9 cellular contexts compared by ENCODE assay signal in the genomic region with DNA sequence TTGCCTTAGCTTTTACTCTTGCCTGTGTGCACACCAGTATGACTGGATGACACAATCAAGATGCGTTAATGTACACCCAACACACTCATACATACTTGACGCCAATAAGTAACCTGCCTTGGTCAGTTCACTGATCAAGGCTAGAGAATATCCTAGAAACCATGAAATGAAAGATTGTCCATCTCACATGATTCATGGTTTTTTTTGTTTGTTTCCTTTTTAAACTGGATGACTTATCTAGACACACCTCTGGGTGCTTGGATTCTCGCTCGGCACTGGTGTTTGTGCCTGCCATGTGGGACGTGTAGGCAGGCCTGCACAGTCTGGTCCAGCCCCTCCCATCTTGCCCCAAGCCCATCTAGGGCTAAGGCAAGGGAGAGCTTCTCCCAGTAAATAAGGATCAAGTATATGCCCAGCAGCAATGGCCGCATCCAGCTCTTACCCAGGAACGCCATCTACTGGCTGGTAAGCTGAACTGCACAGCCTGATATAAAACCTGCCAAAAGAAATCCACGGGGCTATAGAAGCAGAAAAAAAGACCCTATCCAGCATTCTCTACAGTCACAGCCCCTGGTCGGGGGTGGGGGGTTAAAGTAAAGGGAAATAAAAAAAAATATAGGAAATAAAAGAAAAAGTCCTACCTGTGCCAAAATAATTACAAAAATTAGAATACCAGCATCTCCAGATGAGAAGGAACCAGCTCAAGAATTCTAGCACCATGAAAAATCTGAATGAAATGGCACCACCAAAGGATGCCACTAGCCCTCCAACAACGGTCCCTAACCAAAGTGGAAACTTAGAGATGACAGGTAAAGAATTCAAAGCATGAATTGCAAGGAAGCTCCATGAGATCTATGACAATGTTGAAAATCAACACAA.
DNase-seq lines count a peak whose midpoint lies in the region; ATAC-seq and TF ChIP-seq lines count a peak whose summit lies in the region.
"Had no signal": no experiment of that assay in that cellular context is flagged by ENCODE, and none has a peak within 500 bp of the region (broad histone marks: within the 10 kb centered on the region; RNA-seq: fewer than 3 reads in every experiment).

No MANE protein-coding gene starts in this region.

- H3K36me3 ChIP-seq in MM.1S (replicated peaks; ENCODE audit: insufficient read depth, low read length), result no peaks in the 10 kb centered on the region
- H3K36me3 ChIP-seq in SU-DHL-6 (ENCODE audit: low read length), result no peaks in the 10 kb centered on the region
- no peaks in the 10 kb centered on the region for H3K36me3 ChIP-seq in esophagus muscularis mucosa
- no peaks in the 10 kb centered on the region for H3K36me3 ChIP-seq in trophoblast cell (ENCODE audit: control insufficient read depth in 1 of 2, insufficient read depth in 2 of 2, low read length in 2 of 2)
- H3K36me3 ChIP-seq: BLaER1 had no signal

- H3K9ac ChIP-seq in MM.1S (ENCODE audit: low read length) (no peak overlapping the region), SU-DHL-6 (ENCODE audit: low read length) (no peak overlapping the region), trophoblast cell (ENCODE audit: low read length) (no peak overlapping the region)
- H3K9ac ChIP-seq: BLaER1 had no signal

- no peak overlapping the region for H2BK120ac ChIP-seq in trophoblast cell (ENCODE audit: insufficient read depth, low read length, poor library complexity)

- H3K4me1 ChIP-seq in MM.1S (ENCODE audit: low read length) (no peaks in the 10 kb centered on the region), esophagus muscularis mucosa (no peaks in the 10 kb centered on the region), trophoblast cell (ENCODE audit: control insufficient read depth in 1 of 2, insufficient read depth in 2 of 2, low read length in 2 of 2) (no peaks in the 10 kb centered on the region)

- intact Hi-C loops in esophagus muscularis mucosa (cut with DNase I), result no loop called here

- no peaks in the 10 kb centered on the region for H3K79me1 ChIP-seq in trophoblast cell (ENCODE audit: low read length)

- no peak for TF ChIP-seq POLR2A in esophagus muscularis mucosa (IDR thresholded peaks at IDR 0.05; ENCODE audit: low read depth)

- H4K8ac ChIP-seq in trophoblast cell (ENCODE audit: low read depth, low read length), result no peak overlapping the region

- H2BK12ac ChIP-seq in trophoblast cell (ENCODE audit: low read length), result no peak overlapping the region

- peak; percentile 93 for ATAC-seq in GM21526 (IDR thresholded peaks at IDR 0.05; ENCODE audit: low FRiP score, unreplicated experiment)
- ATAC-seq in GM21825 (IDR thresholded peaks at IDR 0.05; ENCODE audit: unreplicated experiment), result no peak

- no peak for TF ChIP-seq EP300 in esophagus muscularis mucosa (IDR thresholded peaks at IDR 0.05)

- H3K4ac ChIP-seq in trophoblast cell (ENCODE audit: low read depth, low read length), result no peak overlapping the region

- H2AFZ ChIP-seq in MM.1S (ENCODE audit: low read length) (no peak overlapping the region), SU-DHL-6 (ENCODE audit: low read depth, low read length, severe bottlenecking) (no peak overlapping the region), trophoblast cell (ENCODE audit: insufficient read depth, low read length, poor library complexity) (no peak overlapping the region)

- H3K27me3 ChIP-seq in MM.1S (replicated peaks; ENCODE audit: insufficient read depth, low read length) (no peaks in the 10 kb centered on the region), SU-DHL-6 (ENCODE audit: low read length) (no peaks in the 10 kb centered on the region), esophagus muscularis mucosa (peaks cover 0 to 11% (median 0%) of the 10 kb centered on the region in 4 donors), trophoblast cell (ENCODE audit: insufficient read depth, low read length) (no peaks in the 10 kb centered on the region)
- H3K27me3 ChIP-seq: BLaER1 had no signal

- peak in 2 of 3 experiments; percentile 37 to 48 for DNase-seq in NCI-H1417 (lab: John Stamatoyannopoulos, UW)
- DNase-seq in NCI-H1417 treated with DMSO at 0.1 percent for 48 hours (lab: John Stamatoyannopoulos, UW), result no peak
- peak; percentile 36 for DNase-seq in MM.1S
- no peak for DNase-seq in esophagus muscularis mucosa (ENCODE audit: extremely low spot score)
- peak; percentile 26 to 78 for DNase-seq in trophoblast cell

- no peaks in the 10 kb centered on the region for H3K9me3 ChIP-seq in MM.1S (replicated peaks; ENCODE audit: insufficient read depth, low read length)
- H3K9me3 ChIP-seq in SU-DHL-6 (ENCODE audit: insufficient read depth, low read length), result no peaks in the 10 kb centered on the region
- H3K9me3 ChIP-seq in esophagus muscularis mucosa, result peaks cover 0 to 8% (median 4%) of the 10 kb centered on the region in 4 donors
- no peaks in the 10 kb centered on the region for H3K9me3 ChIP-seq in trophoblast cell (ENCODE audit: insufficient read depth, low read depth, low read length)

- H4K12ac ChIP-seq in trophoblast cell (ENCODE audit: low read depth, low read length), result no peak overlapping the region

- H3K18ac ChIP-seq in trophoblast cell (ENCODE audit: low read length), result no peak overlapping the region

- no peak overlapping the region for H2AK5ac ChIP-seq in trophoblast cell (ENCODE audit: low read length)

- no peak overlapping the region for H3K4me3 ChIP-seq in MM.1S (ENCODE audit: low read length)
- no peak overlapping the region for H3K4me3 ChIP-seq in SU-DHL-6 (ENCODE audit: insufficient read depth, low read length, poor library complexity, severe bottlenecking)
- H3K4me3 ChIP-seq in esophagus muscularis mucosa, result no peak overlapping the region
- no peak overlapping the region for H3K4me3 ChIP-seq in trophoblast cell (ENCODE audit: low read depth, low read length)
- H3K4me3 ChIP-seq: BLaER1 had no signal

- H3F3A ChIP-seq in MM.1S (ENCODE audit: insufficient read depth, low read length) (no peaks in the 10 kb centered on the region), SU-DHL-6 (ENCODE audit: insufficient read depth) (no peaks in the 10 kb centered on the region)

- H3K4me2 ChIP-seq in MM.1S (ENCODE audit: low read depth, low read length), result no peak overlapping the region
- no peak overlapping the region for H3K4me2 ChIP-seq in SU-DHL-6 (ENCODE audit: low read depth, low read length, poor library complexity, severe bottlenecking)
- H3K4me2 ChIP-seq in trophoblast cell (ENCODE audit: low read length), result no peak overlapping the region
- H3K4me2 ChIP-seq: BLaER1 had no signal

- WGBS in esophagus muscularis mucosa, result 47% methylated on average over 10 of the region's 10 CpGs
- WGBS in trophoblast cell (ENCODE audit: extremely low coverage, insufficient coverage, insufficient read length), result no CpG with 5 or more reads among the region's 10 CpGs

- H3K14ac ChIP-seq in trophoblast cell (ENCODE audit: low read length), result no peak overlapping the region

- no peak overlapping the region for H3K23ac ChIP-seq in trophoblast cell (ENCODE audit: low read length)

- H2BK5ac ChIP-seq in trophoblast cell (ENCODE audit: low read depth, low read length, poor library complexity), result no peak overlapping the region

- peak; percentile 93 for TF ChIP-seq CTCF in MM.1S (IDR thresholded peaks at IDR 0.05; ENCODE audit: low read length)
- TF ChIP-seq CTCF in SU-DHL-6 (IDR thresholded peaks at IDR 0.05; ENCODE audit: insufficient read depth, low read length, poor library complexity, severe bottlenecking), result peak; percentile 95
- TF ChIP-seq CTCF in esophagus muscularis mucosa (IDR thresholded peaks at IDR 0.05), result peak; percentile 36 to 66 (median 41)

- no peak overlapping the region for H3K27ac ChIP-seq in MM.1S (ENCODE audit: low read length)
- H3K27ac ChIP-seq in SU-DHL-6 (ENCODE audit: low read depth, low read length), result no peak overlapping the region
- no peak overlapping the region for H3K27ac ChIP-seq in esophagus muscularis mucosa (replicated peaks in 1 of 4)
- H3K27ac ChIP-seq in trophoblast cell (ENCODE audit: low read depth, low read length), result no peak overlapping the region
- H3K27ac ChIP-seq: BLaER1 had no signal

- H4K91ac ChIP-seq in trophoblast cell (ENCODE audit: low read depth, low read length), result no peak overlapping the region

- H4K20me1 ChIP-seq in MM.1S (ENCODE audit: insufficient read depth, low read length), result no peaks in the 10 kb centered on the region
- no peaks in the 10 kb centered on the region for H4K20me1 ChIP-seq in SU-DHL-6 (ENCODE audit: low read depth, low read length)
- H4K20me1 ChIP-seq: BLaER1 had no signal

- no peaks in the 10 kb centered on the region for H3K79me2 ChIP-seq in MM.1S (ENCODE audit: low read length)
- H3K79me2 ChIP-seq in SU-DHL-6 (ENCODE audit: insufficient read depth, low read length), result no peaks in the 10 kb centered on the region
- H3K79me2 ChIP-seq in trophoblast cell (ENCODE audit: control insufficient read depth, insufficient read depth, low read length, poor library complexity), result no peaks in the 10 kb centered on the region

- H3K9me2 ChIP-seq in MM.1S (replicated peaks; ENCODE audit: insufficient read depth, low read length) (no peaks in the 10 kb centered on the region), SU-DHL-6 (replicated peaks; ENCODE audit: insufficient read depth, low read length) (no peaks in the 10 kb centered on the region)

Comparison
In these comparisons a context has a peak if more than half of its experiments do, and no peak if none do; other contexts are left out.
1. DNase-seq: peak in NCI-H1417 (2 of 3), MM.1S (single experiment) and trophoblast cell (2 of 2); none in NCI-H1417 treated with DMSO at 0.1 percent for 48 hours (single experiment) and esophagus muscularis mucosa (single experiment).
2. CTCF ChIP-seq: peak in every context shown above with its lines; median percentile 95 in SU-DHL-6; 93 in MM.1S; 41 in esophagus muscularis mucosa.